14 cellular contexts compared by ENCODE assay signal in the genomic region with DNA sequence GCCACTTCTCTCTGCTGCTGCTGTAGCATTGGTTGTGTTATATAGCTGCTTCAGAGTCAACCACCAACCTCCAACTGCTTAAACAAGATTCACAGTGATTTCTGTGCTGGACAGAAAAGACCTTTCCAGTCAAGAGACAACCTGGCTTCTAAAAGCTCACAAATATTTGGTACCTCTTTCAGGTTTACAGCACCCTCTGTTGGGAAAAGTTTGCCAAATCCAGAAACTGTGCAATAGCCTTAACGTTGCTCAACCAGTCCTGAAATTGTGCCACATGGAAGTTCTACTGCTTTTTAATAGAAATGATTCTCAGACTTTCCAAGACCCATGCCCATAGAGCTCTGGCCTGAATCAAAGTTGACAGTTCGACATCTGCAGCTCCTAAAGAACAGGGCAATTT.
DNase-seq lines count a peak whose midpoint lies in the region; ATAC-seq, FAIRE-seq and TF ChIP-seq lines count a peak whose summit lies in the region.
"Had no signal": no experiment of that assay in that cellular context is flagged by ENCODE, and none has a peak within 500 bp of the region (broad histone marks: within the 10 kb centered on the region; RNA-seq: fewer than 3 reads in every experiment).

No MANE protein-coding gene starts in this region.

- H3K36me3 Mint-ChIP-seq in Calu3 (ENCODE audit: insufficient read depth, unreplicated experiment) = no peaks in the 10 kb centered on the region

- CTCF ChIA-PET in Calu3 (lab: Charles Lee) = interaction anchor here (1.3 kb wide), 1 partner anchor 481 kb away, joined by 6 read pairs; no protein-coding TSS in a partner anchor
- CTCF ChIA-PET in HEK293T (lab: Yijun Ruan, JAX) = interaction anchor here (0.6 kb wide), 1 partner anchor 835 kb away, joined by 3 read pairs; no protein-coding TSS in a partner anchor

- H3K4me3 Mint-ChIP-seq in Calu3 (ENCODE audit: low read depth, unreplicated experiment) = no peak overlapping the region

- no TSS peak for BruUV-seq in Calu3 (replicated peaks; lab: Mats Ljungman, UMichigan)

- no peaks in the 10 kb centered on the region for H3K4me1 ChIP-seq in foreskin keratinocyte

- ATAC-seq in foreskin keratinocyte = no peak
- ATAC-seq in sciatic nerve = no peak
- no peak for ATAC-seq in HG03469 (IDR thresholded peaks at IDR 0.05; ENCODE audit: unreplicated experiment)

- H3K27me3 ChIP-seq in foreskin keratinocyte = no peaks in the 10 kb centered on the region
- H3K27me3 ChIP-seq: spleen had no signal

- H3K27ac ChIP-seq in foreskin keratinocyte = no peak overlapping the region
- H3K27ac ChIP-seq: thoracic aorta had no signal

- H3K4me1 Mint-ChIP-seq in Calu3 (ENCODE audit: low read depth, unreplicated experiment) = no peaks in the 10 kb centered on the region

- no peaks in the 10 kb centered on the region for H3K9me3 Mint-ChIP-seq in Calu3 (ENCODE audit: low read depth, unreplicated experiment)

- POLR2A ChIA-PET in HEK293T (lab: Yijun Ruan, JAX) = no interaction called here

- intact Hi-C loops in Calu3 (cut with micrococcal nuclease; ENCODE audit: unreplicated experiment) = loop anchor here (5.0 kb wide), 1 partner anchor 479 kb away; no protein-coding TSS in a partner anchor
- intact Hi-C loops in sciatic nerve (cut with DNase I) = no loop called here

- no peak for FAIRE-seq in RCC 7860 (lab: Jason Lieb, UNC)

- H3K27ac Mint-ChIP-seq in Calu3 (ENCODE audit: unreplicated experiment) = no peak overlapping the region

- TF ChIP-seq CTCF in Calu3 (IDR thresholded peaks at IDR 0.05; ENCODE audit: unreplicated experiment) (no peak), foreskin keratinocyte (conservative IDR thresholded peaks at IDR 0.05) (peak; percentile 47)

- no peaks in the 10 kb centered on the region for H3K27me3 Mint-ChIP-seq in Calu3 (ENCODE audit: unreplicated experiment)

- DNase-seq in Calu3 (peak; percentile 7), HEK293T (ENCODE audit: extremely low spot score) (peak; percentile 28), RPMI7951 (ENCODE audit: low read depth) (peak; percentile 22), foreskin keratinocyte (peak in 1 of 2 donors; percentile 40), sciatic nerve (ENCODE audit: low spot score) (no peak), RCC 7860 (ENCODE audit: low spot score) (no peak), NCI-H2171 treated with DMSO at 0.1 percent for 48 hours (lab: John Stamatoyannopoulos, UW) (no peak)
- DNase-seq: activated CD4-positive, CD25-positive, alpha-beta regulatory T cell treated with anti-CD3 and anti-CD28 coated beads, Interleukin-2, amount 50 U/mL, for 72 hours; DMS79; kidney glomerular epithelial cell; NCI-H2029 treated with DMSO at 0.1 percent for 48 hours; spleen had no signal

TF ChIP-seq in HEK293T, 16 proteins besides CTCF, POLR2A, EP300 and RAD21:
- no peak for TF ChIP-seq FOXK2 (IDR thresholded peaks at IDR 0.05)
- no peak for TF ChIP-seq NFRKB (IDR thresholded peaks at IDR 0.05)
- no peak for TF ChIP-seq CTBP1 (IDR thresholded peaks at IDR 0.05; ENCODE audit: borderline replicate concordance)
- no peak for TF ChIP-seq ZNF384 (IDR thresholded peaks at IDR 0.05)
- no peak for TF ChIP-seq FOXM1 (IDR thresholded peaks at IDR 0.05; ENCODE audit: borderline replicate concordance)
- no peak for TF ChIP-seq ELF4 (IDR thresholded peaks at IDR 0.05)
- TF ChIP-seq BHLHE40 (IDR thresholded peaks at IDR 0.05; ENCODE audit: borderline replicate concordance) = no peak
- TF ChIP-seq, protein P1, sequence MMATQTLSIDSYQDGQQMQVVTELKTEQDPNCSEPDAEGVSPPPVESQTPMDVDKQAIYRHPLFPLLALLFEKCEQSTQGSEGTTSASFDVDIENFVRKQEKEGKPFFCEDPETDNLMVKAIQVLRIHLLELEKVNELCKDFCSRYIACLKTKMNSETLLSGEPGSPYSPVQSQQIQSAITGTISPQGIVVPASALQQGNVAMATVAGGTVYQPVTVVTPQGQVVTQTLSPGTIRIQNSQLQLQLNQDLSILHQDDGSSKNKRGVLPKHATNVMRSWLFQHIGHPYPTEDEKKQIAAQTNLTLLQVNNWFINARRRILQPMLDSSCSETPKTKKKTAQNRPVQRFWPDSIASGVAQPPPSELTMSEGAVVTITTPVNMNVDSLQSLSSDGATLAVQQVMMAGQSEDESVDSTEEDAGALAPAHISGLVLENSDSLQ (IDR thresholded peaks at IDR 0.05) = no peak
- no peak for TF ChIP-seq SUZ12 (IDR thresholded peaks at IDR 0.05)
- TF ChIP-seq SP1 (IDR thresholded peaks at IDR 0.05) = no peak
- TF ChIP-seq L3MBTL2 (conservative IDR thresholded peaks at IDR 0.05) = no peak
- TF ChIP-seq FOXA1 (IDR thresholded peaks at IDR 0.05) = no peak
- no peak for TF ChIP-seq TARDBP (IDR thresholded peaks at IDR 0.05)
- TF ChIP-seq LEF1 (IDR thresholded peaks at IDR 0.05; ENCODE audit: borderline replicate concordance) = no peak
- no peak for TF ChIP-seq ARNT (IDR thresholded peaks at IDR 0.05)
- no peak for TF ChIP-seq HDGF (IDR thresholded peaks at IDR 0.05; ENCODE audit: borderline replicate concordance)

Comparison
In these comparisons a context has a peak if more than half of its experiments do, and no peak if none do; other contexts are left out.
1. DNase-seq: peak in Calu3 (single experiment), HEK293T (single experiment) and RPMI7951 (single experiment); none in sciatic nerve (single experiment), RCC 7860 (single experiment) and NCI-H2171 treated with DMSO at 0.1 percent for 48 hours (single experiment).